26 cellular contexts compared by ENCODE assay signal in genomic region chr7:136036336-136036735, GRCh38. TPM values are rescaled to one million over a fixed set of nuclear protein-coding genes. Genes with fewer than 3 reads are reported as not detected.
DNase-seq lines count a peak whose midpoint lies in the region; ATAC-seq and TF ChIP-seq lines count a peak whose summit lies in the region.
"Had no signal": no experiment of that assay in that cellular context is flagged by ENCODE, and none has a peak within 500 bp of the region (broad histone marks: within the 10 kb centered on the region; RNA-seq: fewer than 3 reads in every experiment).

No MANE protein-coding gene starts in this region.

- H3K27ac ChIP-seq in heart right ventricle, result peak overlapping the region; percentile 36 to 82 (median 70)
- H3K27ac ChIP-seq in prostate gland, result peak overlapping the region; percentile 27 to 80
- no peak overlapping the region for H3K27ac ChIP-seq in vagina
- H3K27ac ChIP-seq: breast epithelium, colonic mucosa, esophagus squamous epithelium, upper lobe of left lung had no signal

- H3K4me1 ChIP-seq in heart right ventricle (peaks cover 3 to 45% (median 12%) of the 10 kb centered on the region in 9 donors), prostate gland (replicated peaks) (peaks cover 7% of the 10 kb centered on the region), vagina (no peaks in the 10 kb centered on the region)
- H3K4me1 ChIP-seq: breast epithelium, colonic mucosa had no signal

- TF ChIP-seq POLR2A in prostate gland (IDR thresholded peaks at IDR 0.05), result no peak
- TF ChIP-seq POLR2A in vagina (IDR thresholded peaks at IDR 0.05), result no peak

- ATAC-seq in heart right ventricle (no peak), Right ventricle myocardium inferior (no peak), HG03354 (IDR thresholded peaks at IDR 0.05; ENCODE audit: poor library complexity, severe bottlenecking, unreplicated experiment) (no peak)
- ATAC-seq: activated CD8-positive, alpha-beta memory T cell treated with anti-CD3 and anti-CD28 coated beads, Interleukin-2, amount 10 ng/mL, durations not matched to agents 7 days and 5 days; effector memory CD8-positive, alpha-beta T cell; HCT116; HepG2 had no signal

- intact Hi-C loops in heart right ventricle (cut with DNase I) (loop anchor here in 3 of 10 donors (5.0 to 10.0 kb wide), 3 partner anchors 311 to 1418 kb away; partner anchors contain the start of gene CHRM2 (in 1 of the 3)), Right ventricle myocardium inferior (cut with DNase I) (loop anchor here (2.0 kb wide), 1 partner anchor 50 kb away; no protein-coding TSS in a partner anchor), prostate gland (cut with DNase I) (no loop called here), vagina (cut with DNase I) (no loop called here)

- H3K9me3 ChIP-seq in heart right ventricle (no peaks in the 10 kb centered on the region), prostate gland (no peaks in the 10 kb centered on the region), vagina (no peaks in the 10 kb centered on the region)
- H3K9me3 ChIP-seq: breast epithelium, colonic mucosa, esophagus squamous epithelium, upper lobe of left lung had no signal

- WGBS in heart right ventricle, 2 donors, result 50 to 58% methylated on average over 3 of the region's 3 CpGs
- WGBS in prostate gland, result 9% methylated on average over 3 of the region's 3 CpGs

- H3K36me3 ChIP-seq in heart right ventricle (no peaks in the 10 kb centered on the region), prostate gland (no peaks in the 10 kb centered on the region), vagina (no peaks in the 10 kb centered on the region)
- H3K36me3 ChIP-seq: breast epithelium, colonic mucosa, esophagus squamous epithelium, upper lobe of left lung had no signal

- H3K4me3 ChIP-seq in heart right ventricle (no peak overlapping the region), prostate gland (no peak overlapping the region), vagina (no peak overlapping the region)
- H3K4me3 ChIP-seq: breast epithelium, colonic mucosa, esophagus squamous epithelium, lung, upper lobe of left lung had no signal

- TF ChIP-seq CTCF in heart right ventricle (IDR thresholded peaks at IDR 0.05) (no peak), prostate gland (IDR thresholded peaks at IDR 0.05) (no peak), vagina (IDR thresholded peaks at IDR 0.05) (no peak)

- DNase-seq in heart right ventricle, result no peak
- DNase-seq in Right ventricle myocardium inferior (ENCODE audit: missing footprints), result no peak
- DNase-seq in fibroblast of peridontal ligament (ENCODE audit: extremely low read depth), result peak; percentile 2
- peak; percentile 73 for DNase-seq in prostate gland (ENCODE audit: low spot score)
- no peak for DNase-seq in vagina (ENCODE audit: extremely low spot score in 2 of 2)
- DNase-seq in stimulated activated naive CD4-positive, alpha-beta T cell (lab: John Stamatoyannopoulos, UW), result no peak
- DNase-seq: ACHN; activated CD4-positive, alpha-beta T cell treated with anti-CD3 and anti-CD28 coated beads, Interleukin-2, amount 50 U/mL, for 1 hour; activated CD8-positive, alpha-beta memory T cell treated with anti-CD3 and anti-CD28 coated beads, Interleukin-2, amount 10 ng/mL, durations not matched to agents 7 days and 5 days; activated naive CD4-positive, alpha-beta T cell treated with anti-CD3 and anti-CD28 coated beads, Interleukin-2, amount 10 ng/mL, durations not matched to agents 7 days and 5 days; amniotic stem cell; colonic mucosa; DND-41; effector memory CD8-positive, alpha-beta T cell; esophagus squamous epithelium; Kasumi-1; NCI-H1048; NCI-H187 treated with DMSO at 0.1 percent for 48 hours; nucleus accumbens; retina; upper lobe of left lung had no signal

- no peaks in the 10 kb centered on the region for H3K27me3 ChIP-seq in heart right ventricle
- no peaks in the 10 kb centered on the region for H3K27me3 ChIP-seq in prostate gland (replicated peaks; ENCODE audit: insufficient read depth)
- H3K27me3 ChIP-seq in vagina, result no peaks in the 10 kb centered on the region
- H3K27me3 ChIP-seq: breast epithelium, colonic mucosa, esophagus squamous epithelium, upper lobe of left lung had no signal

RNA-seq across cellular contexts. Expression of gene MTPN, which starts 59.2 kb away (rescaled TPM):
- total RNA-seq in heart right ventricle, result 100 to 1,000 TPM in 2 of 10 donors, 10 to 100 TPM in 8; 63.3 to 107 (median 84.7) TPM
- 10 to 100 TPM; 15.7 to 47.5 TPM for polyA plus RNA-seq in heart right ventricle
- total RNA-seq in Right ventricle myocardium inferior, result 72.9 TPM
- total RNA-seq in prostate gland, result 100 to 1,000 TPM in 1 of 2 donors, 10 to 100 TPM in 1; 85.6 to 137 TPM
- 55.7 TPM for total RNA-seq in vagina

Comparison
In these comparisons a context has a peak if more than half of its experiments do, and no peak if none do; other contexts are left out.
1. DNase-seq: peak in fibroblast of peridontal ligament (single experiment) and prostate gland (single experiment); none in heart right ventricle (0 of 2), Right ventricle myocardium inferior (single experiment), vagina (0 of 2) and stimulated activated naive CD4-positive, alpha-beta T cell (0 of 6).